In the genomic region with DNA sequence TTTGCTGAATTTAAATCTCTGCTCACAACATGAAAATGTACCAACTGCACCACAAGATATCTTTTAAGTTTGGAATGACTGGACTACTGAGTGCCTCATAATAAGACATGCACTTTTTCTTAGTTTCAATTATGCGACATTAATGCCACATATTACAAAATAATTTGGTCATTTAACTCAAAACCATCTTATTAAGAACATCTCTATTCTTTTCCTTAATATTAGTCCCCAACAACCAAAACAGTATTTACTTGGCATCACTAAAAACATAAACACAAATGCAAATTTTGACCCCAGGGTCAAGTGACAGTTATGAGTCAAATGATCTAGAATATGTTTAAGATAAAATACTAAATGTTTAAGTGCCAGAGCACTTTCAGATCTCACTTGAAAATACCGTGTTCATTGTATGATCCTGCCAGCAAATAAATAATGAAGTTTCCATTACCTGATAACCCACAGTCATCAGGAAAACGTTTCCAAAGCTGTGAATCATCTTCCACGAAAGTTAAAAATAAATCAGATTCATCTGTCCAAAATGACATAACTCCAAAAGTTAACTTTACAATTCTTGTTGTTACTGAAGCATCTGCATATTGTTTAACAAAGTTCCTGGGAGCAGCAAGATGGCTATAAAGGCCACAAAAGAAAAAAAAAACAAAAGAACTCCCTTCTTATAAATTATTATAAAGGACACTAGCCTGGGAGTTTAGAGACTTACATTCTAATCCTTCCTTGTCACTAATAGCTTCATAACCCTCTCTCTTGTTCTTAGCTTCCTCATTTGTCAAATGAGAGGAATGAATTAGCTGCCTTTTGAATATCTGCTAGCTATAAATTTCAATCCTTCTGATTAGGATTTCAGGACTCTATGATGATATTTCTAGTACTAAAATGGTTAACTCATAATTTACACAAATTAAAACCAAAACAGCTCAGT, we compare ENCODE assay signal across 1 cellular context.
TF ChIP-seq lines count a peak whose summit lies in the region.

No MANE protein-coding gene starts in this region.

TF ChIP-seq in K562, 482 proteins besides CTCF, POLR2A, EP300 and RAD21 (continued from another document):
- TF ChIP-seq, protein P1, sequence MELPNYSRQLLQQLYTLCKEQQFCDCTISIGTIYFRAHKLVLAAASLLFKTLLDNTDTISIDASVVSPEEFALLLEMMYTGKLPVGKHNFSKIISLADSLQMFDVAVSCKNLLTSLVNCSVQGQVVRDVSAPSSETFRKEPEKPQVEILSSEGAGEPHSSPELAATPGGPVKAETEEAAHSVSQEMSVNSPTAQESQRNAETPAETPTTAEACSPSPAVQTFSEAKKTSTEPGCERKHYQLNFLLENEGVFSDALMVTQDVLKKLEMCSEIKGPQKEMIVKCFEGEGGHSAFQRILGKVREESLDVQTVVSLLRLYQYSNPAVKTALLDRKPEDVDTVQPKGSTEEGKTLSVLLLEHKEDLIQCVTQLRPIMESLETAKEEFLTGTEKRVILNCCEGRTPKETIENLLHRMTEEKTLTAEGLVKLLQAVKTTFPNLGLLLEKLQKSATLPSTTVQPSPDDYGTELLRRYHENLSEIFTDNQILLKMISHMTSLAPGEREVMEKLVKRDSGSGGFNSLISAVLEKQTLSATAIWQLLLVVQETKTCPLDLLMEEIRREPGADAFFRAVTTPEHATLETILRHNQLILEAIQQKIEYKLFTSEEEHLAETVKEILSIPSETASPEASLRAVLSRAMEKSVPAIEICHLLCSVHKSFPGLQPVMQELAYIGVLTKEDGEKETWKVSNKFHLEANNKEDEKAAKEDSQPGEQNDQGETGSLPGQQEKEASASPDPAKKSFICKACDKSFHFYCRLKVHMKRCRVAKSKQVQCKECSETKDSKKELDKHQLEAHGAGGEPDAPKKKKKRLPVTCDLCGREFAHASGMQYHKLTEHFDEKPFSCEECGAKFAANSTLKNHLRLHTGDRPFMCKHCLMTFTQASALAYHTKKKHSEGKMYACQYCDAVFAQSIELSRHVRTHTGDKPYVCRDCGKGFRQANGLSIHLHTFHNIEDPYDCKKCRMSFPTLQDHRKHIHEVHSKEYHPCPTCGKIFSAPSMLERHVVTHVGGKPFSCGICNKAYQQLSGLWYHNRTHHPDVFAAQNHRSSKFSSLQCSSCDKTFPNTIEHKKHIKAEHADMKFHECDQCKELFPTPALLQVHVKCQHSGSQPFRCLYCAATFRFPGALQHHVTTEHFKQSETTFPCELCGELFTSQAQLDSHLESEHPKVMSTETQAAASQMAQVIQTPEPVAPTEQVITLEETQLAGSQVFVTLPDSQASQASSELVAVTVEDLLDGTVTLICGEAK (IDR thresholded peaks at IDR 0.05): no peak
- TF ChIP-seq, protein P1 (CRISPR knock-in tag; IDR thresholded peaks at IDR 0.05): no peak
- TF ChIP-seq, protein P2, sequence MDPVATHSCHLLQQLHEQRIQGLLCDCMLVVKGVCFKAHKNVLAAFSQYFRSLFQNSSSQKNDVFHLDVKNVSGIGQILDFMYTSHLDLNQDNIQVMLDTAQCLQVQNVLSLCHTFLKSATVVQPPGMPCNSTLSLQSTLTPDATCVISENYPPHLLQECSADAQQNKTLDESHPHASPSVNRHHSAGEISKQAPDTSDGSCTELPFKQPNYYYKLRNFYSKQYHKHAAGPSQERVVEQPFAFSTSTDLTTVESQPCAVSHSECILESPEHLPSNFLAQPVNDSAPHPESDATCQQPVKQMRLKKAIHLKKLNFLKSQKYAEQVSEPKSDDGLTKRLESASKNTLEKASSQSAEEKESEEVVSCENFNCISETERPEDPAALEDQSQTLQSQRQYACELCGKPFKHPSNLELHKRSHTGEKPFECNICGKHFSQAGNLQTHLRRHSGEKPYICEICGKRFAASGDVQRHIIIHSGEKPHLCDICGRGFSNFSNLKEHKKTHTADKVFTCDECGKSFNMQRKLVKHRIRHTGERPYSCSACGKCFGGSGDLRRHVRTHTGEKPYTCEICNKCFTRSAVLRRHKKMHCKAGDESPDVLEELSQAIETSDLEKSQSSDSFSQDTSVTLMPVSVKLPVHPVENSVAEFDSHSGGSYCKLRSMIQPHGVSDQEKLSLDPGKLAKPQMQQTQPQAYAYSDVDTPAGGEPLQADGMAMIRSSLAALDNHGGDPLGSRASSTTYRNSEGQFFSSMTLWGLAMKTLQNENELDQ (CRISPR knock-in tag; IDR thresholded peaks at IDR 0.05; ENCODE audit: borderline replicate concordance): no peak
- TF ChIP-seq ELF1 (tag; IDR thresholded peaks at IDR 0.05) (no peak), FOSL1 (tag; conservative IDR thresholded peaks at IDR 0.05) (peak; percentile 32; the same call in 1 of the 2 replicates)
- TF ChIP-seq, protein P3, sequence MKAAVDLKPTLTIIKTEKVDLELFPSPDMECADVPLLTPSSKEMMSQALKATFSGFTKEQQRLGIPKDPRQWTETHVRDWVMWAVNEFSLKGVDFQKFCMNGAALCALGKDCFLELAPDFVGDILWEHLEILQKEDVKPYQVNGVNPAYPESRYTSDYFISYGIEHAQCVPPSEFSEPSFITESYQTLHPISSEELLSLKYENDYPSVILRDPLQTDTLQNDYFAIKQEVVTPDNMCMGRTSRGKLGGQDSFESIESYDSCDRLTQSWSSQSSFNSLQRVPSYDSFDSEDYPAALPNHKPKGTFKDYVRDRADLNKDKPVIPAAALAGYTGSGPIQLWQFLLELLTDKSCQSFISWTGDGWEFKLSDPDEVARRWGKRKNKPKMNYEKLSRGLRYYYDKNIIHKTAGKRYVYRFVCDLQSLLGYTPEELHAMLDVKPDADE (conservative IDR thresholded peaks at IDR 0.05; ENCODE audit: control insufficient read depth, low read depth, low read length): no peak
TF ChIP-seq in K562: peak in this region for 2.
